In the genomic region with DNA sequence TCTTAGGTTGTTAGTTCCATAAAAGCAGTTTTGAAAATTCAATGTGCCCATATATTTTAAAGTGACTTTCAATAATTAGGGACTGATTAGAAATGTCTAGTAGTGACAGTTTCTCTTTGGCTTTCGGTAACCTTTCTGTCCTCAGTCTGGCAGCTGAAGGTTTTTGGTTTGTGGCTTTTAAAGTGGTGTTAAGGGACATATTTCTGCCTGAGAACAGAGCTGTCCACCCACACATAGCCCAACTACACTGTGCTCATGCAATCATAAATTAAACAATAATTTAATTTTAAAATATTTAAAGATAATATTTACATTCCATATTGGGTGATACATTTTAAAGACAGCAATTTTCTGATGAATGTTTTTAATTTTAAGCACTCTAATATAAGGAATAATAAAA, we compare ENCODE assay signal across 20 cellular contexts.
A peak's percentile ranks its signal among the peaks of the same experiment; 100 is the strongest.
DNase-seq lines count a peak whose midpoint lies in the region; ATAC-seq and TF ChIP-seq lines count a peak whose summit lies in the region.
"Had no signal": no experiment of that assay in that cellular context is flagged by ENCODE, and none has a peak within 500 bp of the region (broad histone marks: within the 10 kb centered on the region; RNA-seq: fewer than 3 reads in every experiment).

No MANE protein-coding gene starts in this region.

- no peak for TF ChIP-seq CTCF in GM10266 (IDR thresholded peaks at IDR 0.05; ENCODE audit: control insufficient read depth, insufficient read depth, low read depth, missing control alignments)

- ATAC-seq in HG02798 (IDR thresholded peaks at IDR 0.05; ENCODE audit: poor library complexity, unreplicated experiment): peak; percentile 84
- no peak for ATAC-seq in SK-N-SH treated with all-trans-retinoic acid at 6 μM for 48 hours
- ATAC-seq: K562 had no signal

- peak; percentile 4 for DNase-seq in GM10266 (ENCODE audit: extremely low spot score)
- peak; percentile 40 for DNase-seq in myocyte (ENCODE audit: low read depth)
- DNase-seq in erythroblast (lab: John Stamatoyannopoulos, UW): no peak
- DNase-seq in dermis blood vessel endothelial cell: no peak
- no peak for DNase-seq in hypothalamus (lab: John Stamatoyannopoulos, UW)
- DNase-seq: BE2C; CD4-positive, CD25-positive, alpha-beta regulatory T cell; COR-L47; DMS 273 treated with DMSO at 0.1 percent for 48 hours; DND-41; H9; NCI-H1105 treated with DMSO at 0.1 percent for 48 hours; NCI-H1694; NCI-H2081 treated with DMSO at 0.1 percent for 48 hours; NCI-H446 treated with DMSO at 0.1 percent for 48 hours; OCI-M1; Right ventricle myocardium superior had no signal

- TF ChIP-seq POLR2A in erythroblast (IDR thresholded peaks at IDR 0.05; ENCODE audit: low read length): no peak

TF ChIP-seq in SK-N-SH treated with all-trans-retinoic acid at 6 μM for 48 hours, 23 proteins besides CTCF, POLR2A, EP300 and RAD21:
- TF ChIP-seq ISL1 (CRISPR knock-in tag; IDR thresholded peaks at IDR 0.05): peak; percentile 52
- no peak for TF ChIP-seq ESRRG (CRISPR knock-in tag; IDR thresholded peaks at IDR 0.05)

Comparison
In these comparisons a context has a peak if more than half of its experiments do, and no peak if none do; other contexts are left out.
1. DNase-seq: peak in GM10266 (single experiment) and myocyte (single experiment); none in erythroblast (0 of 2), dermis blood vessel endothelial cell (single experiment) and hypothalamus (0 of 51).